In the genomic region with DNA sequence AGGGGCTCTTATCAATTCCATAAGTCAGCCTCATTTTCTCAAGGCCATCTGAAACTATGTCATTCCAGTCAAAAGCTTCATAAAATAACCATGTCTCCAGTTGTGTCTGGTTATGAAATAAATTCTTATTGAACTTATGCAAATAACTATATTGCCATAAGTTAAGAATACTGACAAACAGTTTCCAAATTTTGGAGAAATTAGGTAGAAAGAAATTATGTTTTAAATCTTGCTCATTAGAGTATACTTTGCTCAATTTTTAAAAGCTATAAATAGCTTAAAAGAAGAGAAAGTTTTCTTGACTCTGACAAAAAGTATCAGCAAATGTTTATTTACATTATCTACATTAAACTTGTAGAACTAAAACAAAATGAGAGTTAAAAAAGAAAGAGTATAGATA, we compare ENCODE assay signal across 19 cellular contexts.
A peak's percentile ranks its signal among the peaks of the same experiment; 100 is the strongest.
DNase-seq lines count a peak whose midpoint lies in the region; ATAC-seq, FAIRE-seq and TF ChIP-seq lines count a peak whose summit lies in the region.
"Had no signal": no experiment of that assay in that cellular context is flagged by ENCODE, and none has a peak within 500 bp of the region (broad histone marks: within the 10 kb centered on the region; RNA-seq: fewer than 3 reads in every experiment).

No MANE protein-coding gene starts in this region.

- H3K4me3 ChIP-seq in thoracic aorta: no peak overlapping the region
- H3K4me3 ChIP-seq: GM12878, GM23338 had no signal

- H3K4me3 Mint-ChIP-seq in activated CD4-positive, alpha-beta memory T cell treated with anti-CD3 and anti-CD28 coated beads for 36 hours: no peak overlapping the region
- H3K4me3 Mint-ChIP-seq: CD4-positive, alpha-beta memory T cell; GM23338; H9 had no signal

- H3K4me1 Mint-ChIP-seq in activated CD4-positive, alpha-beta memory T cell treated with anti-CD3 and anti-CD28 coated beads for 36 hours (ENCODE audit: low read depth): no peaks in the 10 kb centered on the region
- H3K4me1 Mint-ChIP-seq: CD4-positive, alpha-beta memory T cell had no signal

- POLR2A ChIA-PET in activated CD4-positive, alpha-beta memory T cell treated with anti-CD3 and anti-CD28 coated beads for 36 hours (lab: Charles Lee): no interaction called here

- peaks cover 8% of the 10 kb centered on the region for H3K9me3 ChIP-seq in thoracic aorta

- TF ChIP-seq CTCF in thoracic aorta (IDR thresholded peaks at IDR 0.05): no peak

- peaks cover 29% of the 10 kb centered on the region for H3K9me3 Mint-ChIP-seq in activated CD4-positive, alpha-beta memory T cell treated with anti-CD3 and anti-CD28 coated beads for 36 hours

- no peak overlapping the region for H3K27ac Mint-ChIP-seq in activated CD4-positive, alpha-beta memory T cell treated with anti-CD3 and anti-CD28 coated beads for 36 hours
- H3K27ac Mint-ChIP-seq: CD4-positive, alpha-beta memory T cell; GM23338 had no signal

- peaks cover 16 to 46% of the 10 kb centered on the region in 2 donors for H3K4me1 ChIP-seq in thoracic aorta (ENCODE audit: control insufficient read depth in 1 of 2, low read depth in 2 of 2)

- no peak for ATAC-seq in thoracic aorta (ENCODE audit: insufficient number of reproducible peaks, low FRiP score, low read depth)
- ATAC-seq in GM19467 (IDR thresholded peaks at IDR 0.05; ENCODE audit: unreplicated experiment): no peak
- ATAC-seq: GM12878, GM23338, HCT116 had no signal

- H3K27me3 ChIP-seq in thoracic aorta (replicated peaks; ENCODE audit: insufficient read depth): no peaks in the 10 kb centered on the region

- no peaks in the 10 kb centered on the region for H3K27me3 Mint-ChIP-seq in activated CD4-positive, alpha-beta memory T cell treated with anti-CD3 and anti-CD28 coated beads for 36 hours
- H3K27me3 Mint-ChIP-seq: CD4-positive, alpha-beta memory T cell had no signal

- no peaks in the 10 kb centered on the region for H3K36me3 ChIP-seq in thoracic aorta

- peaks cover 6% of the 10 kb centered on the region for H3K36me3 Mint-ChIP-seq in activated CD4-positive, alpha-beta memory T cell treated with anti-CD3 and anti-CD28 coated beads for 36 hours

- intact Hi-C loops in activated CD4-positive, alpha-beta memory T cell treated with anti-CD3 and anti-CD28 coated beads for 36 hours (cut with micrococcal nuclease): no loop called here

- FAIRE-seq in G401.6 (lab: Jason Lieb, UNC) (peak; percentile 17), colon (lab: Jason Lieb, UNC) (peak; percentile 78)
- FAIRE-seq: GM12878, GM19239 had no signal

- DNase-seq in amniotic epithelial cell (ENCODE audit: low read depth): peak; percentile 3
- no peak for DNase-seq in thoracic aorta (ENCODE audit: low spot score)
- no peak for DNase-seq in NCI-H1694 treated with DMSO at 0.1 percent for 48 hours (lab: John Stamatoyannopoulos, UW)
- DNase-seq in activated CD4-positive, alpha-beta memory T cell treated with anti-CD3 and anti-CD28 coated beads for 36 hours: no peak
- DNase-seq: 8988T; C1 segment of cervical spinal cord; Caco-2; CD4-positive, alpha-beta memory T cell; DMS153; DND-41; GDM1; H9 had no signal

- CTCF ChIA-PET in activated CD4-positive, alpha-beta memory T cell treated with anti-CD3 and anti-CD28 coated beads for 36 hours (lab: Charles Lee): no interaction called here

- H3K27ac ChIP-seq in thoracic aorta: peak overlapping the region; percentile 39 to 51
